36 cellular contexts compared by ENCODE assay signal in genomic region chr19:11247934-11248333, GRCh38. TPM values are rescaled to one million over a fixed set of nuclear protein-coding genes. Genes with fewer than 3 reads are reported as not detected.
DNase-seq lines count a peak whose midpoint lies in the region; ATAC-seq, FAIRE-seq and TF ChIP-seq lines count a peak whose summit lies in the region.
"Had no signal": no experiment of that assay in that cellular context is flagged by ENCODE, and none has a peak within 500 bp of the region (broad histone marks: within the 10 kb centered on the region; RNA-seq: fewer than 3 reads in every experiment).

No MANE protein-coding gene starts in this region.

- no peaks in the 10 kb centered on the region for H3K79me2 ChIP-seq in HepG2 (ENCODE audit: insufficient read depth, low read length)

- H3K9me3 Mint-ChIP-seq in naive thymus-derived CD4-positive, alpha-beta T cell = no peaks in the 10 kb centered on the region
- H3K9me3 Mint-ChIP-seq: activated CD8-positive, alpha-beta T cell treated with anti-CD3 and anti-CD28 coated beads for 36 hours; activated naive CD4-positive, alpha-beta T cell treated with anti-CD3 and anti-CD28 coated beads, Interleukin-2, amount 10 ng/mL, durations not matched to agents 7 days and 5 days; CD4-positive, alpha-beta memory T cell had no signal

- no peak overlapping the region for H2AFZ ChIP-seq in HepG2 (ENCODE audit: low read length)

- TF ChIP-seq CTCF in HepG2 (CRISPR knock-in tag; IDR thresholded peaks at IDR 0.05) (no peak), gastrocnemius medialis (IDR thresholded peaks at IDR 0.05 in 4 of 5, conservative IDR thresholded peaks at IDR 0.05 in 1 of 5) (no peak), vagina (IDR thresholded peaks at IDR 0.05) (no peak), coronary artery (IDR thresholded peaks at IDR 0.05) (no peak)

- BruUV-seq in HepG2 (replicated peaks; lab: Mats Ljungman, UMichigan) = no TSS peak

- H3K9me3 ChIP-seq in right cardiac atrium (ENCODE audit: control insufficient read depth, low read length) = no peaks in the 10 kb centered on the region
- no peaks in the 10 kb centered on the region for H3K9me3 ChIP-seq in HepG2 (ENCODE audit: low read length)
- no peaks in the 10 kb centered on the region for H3K9me3 ChIP-seq in gastrocnemius medialis
- no peaks in the 10 kb centered on the region for H3K9me3 ChIP-seq in vagina
- H3K9me3 ChIP-seq in naive thymus-derived CD4-positive, alpha-beta T cell (ENCODE audit: control insufficient read depth in 2 of 3, low read length in 3 of 3) = no peaks in the 10 kb centered on the region
- H3K9me3 ChIP-seq: HAP-1, thoracic aorta had no signal

- H3K4me1 Mint-ChIP-seq in naive thymus-derived CD4-positive, alpha-beta T cell = peaks cover 4 to 7% (median 5%) of the 10 kb centered on the region in 7 donors

- in situ Hi-C loops in HepG2 (cut with HindIII; ENCODE audit: extremely low pct_ligation_motif_present, low pct_unique_long_range_greater_than_20kb) = no loop called here
- in situ Hi-C loops in gastrocnemius medialis (cut with MboI; ENCODE audit: low sequenced_read_pairs in 4 of 4) = no loop called here

- no peak overlapping the region for H3K4me2 ChIP-seq in HepG2 (ENCODE audit: low read depth, low read length)
- H3K4me2 ChIP-seq: KMS-11 had no signal

- TF ChIP-seq POLR2A in HepG2 (IDR thresholded peaks at IDR 0.05; ENCODE audit: insufficient read depth in 1 of 2, low read depth in 2 of 2, low read length in 2 of 2) (no peak), gastrocnemius medialis (IDR thresholded peaks at IDR 0.05) (no peak), vagina (IDR thresholded peaks at IDR 0.05) (no peak)

- peaks cover 0 to 19% (median 6%) of the 10 kb centered on the region in 5 donors for H3K27me3 Mint-ChIP-seq in naive thymus-derived CD4-positive, alpha-beta T cell

- DNase-seq in right cardiac atrium (peak in 2 of 3 donors; percentile 37 to 64), cardiac septum (ENCODE audit: low spot score) (no peak), HepG2 (ENCODE audit: low spot score) (no peak), gastrocnemius medialis (no peak), vagina (ENCODE audit: extremely low spot score in 2 of 2) (no peak), coronary artery (ENCODE audit: low spot score) (no peak)
- no peak for DNase-seq in naive thymus-derived CD4-positive, alpha-beta T cell
- DNase-seq: activated CD4-positive, alpha-beta T cell treated with anti-CD3 and anti-CD28 coated beads for 1 hour; activated CD8-positive, alpha-beta T cell treated with anti-CD3 and anti-CD28 coated beads for 36 hours; activated naive CD4-positive, alpha-beta T cell treated with anti-CD3 and anti-CD28 coated beads, Interleukin-2, amount 10 ng/mL, durations not matched to agents 7 days and 5 days; amniotic stem cell; brain microvascular endothelial cell; CD4-positive, alpha-beta memory T cell; DND-41; effector CD4-positive, alpha-beta T cell; GF-D8; glutamatergic neuron; mesendoderm; MM.1S; NCI-H1417; NCI-H2081; NCI-H226; NCI-H69; PC-3; stimulated activated naive CD8-positive, alpha-beta T cell treated with anti-CD3 and anti-CD28 coated beads, Interleukin-15, Interleukin-2, amounts not matched to agents 100 U/mL and 50 U/mL, for 24 hours; T-helper 2 cell had no signal

- TF ChIP-seq RAD21 in HepG2 (CRISPR knock-in tag; IDR thresholded peaks at IDR 0.05) = no peak

- peaks cover 4% of the 10 kb centered on the region for H3K4me1 ChIP-seq in right cardiac atrium (ENCODE audit: control insufficient read depth, insufficient read depth, low read length)
- H3K4me1 ChIP-seq in HepG2 (ENCODE audit: insufficient read depth, low read length) = peaks cover 9% of the 10 kb centered on the region
- H3K4me1 ChIP-seq in gastrocnemius medialis = peaks cover 8 to 10% of the 10 kb centered on the region in 2 donors
- peaks cover 16% of the 10 kb centered on the region for H3K4me1 ChIP-seq in vagina
- H3K4me1 ChIP-seq in naive thymus-derived CD4-positive, alpha-beta T cell (ENCODE audit: control insufficient read depth in 2 of 2, insufficient read depth in 2 of 2, low read length in 2 of 2) = no peaks in the 10 kb centered on the region
- H3K4me1 ChIP-seq: HAP-1 had no signal

- H3K27ac Mint-ChIP-seq in naive thymus-derived CD4-positive, alpha-beta T cell = no peak overlapping the region
- H3K27ac Mint-ChIP-seq: activated CD8-positive, alpha-beta T cell treated with anti-CD3 and anti-CD28 coated beads for 36 hours; activated naive CD4-positive, alpha-beta T cell treated with anti-CD3 and anti-CD28 coated beads, Interleukin-2, amount 10 ng/mL, durations not matched to agents 7 days and 5 days; CD4-positive, alpha-beta memory T cell had no signal

- CTCF ChIA-PET in HepG2 (lab: Yijun Ruan, JAX; ENCODE audit: low intra/inter-chr PET ratio, low total read pairs) = no interaction called here
- CTCF ChIA-PET in naive thymus-derived CD4-positive, alpha-beta T cell (lab: Charles Lee) = no interaction called here

- no peak overlapping the region for H3K4me3 ChIP-seq in right cardiac atrium (ENCODE audit: low read length)
- no peak overlapping the region for H3K4me3 ChIP-seq in HepG2 (replicated peaks in 1 of 3; ENCODE audit: insufficient read depth in 1 of 3, low read depth in 2 of 3, low read length in 3 of 3)
- H3K4me3 ChIP-seq in gastrocnemius medialis = no peak overlapping the region
- H3K4me3 ChIP-seq in vagina = no peak overlapping the region
- H3K4me3 ChIP-seq in naive thymus-derived CD4-positive, alpha-beta T cell (ENCODE audit: low read length) = no peak overlapping the region
- no peak overlapping the region for H3K4me3 ChIP-seq in coronary artery
- H3K4me3 ChIP-seq: HAP-1, skin epidermis, thoracic aorta had no signal

- ATAC-seq in right cardiac atrium (peak in 1 of 2 donors; percentile 9), HepG2 (no peak), gastrocnemius medialis (no peak), GM18873 (IDR thresholded peaks at IDR 0.05; ENCODE audit: low FRiP score, unreplicated experiment) (no peak)
- no peak for ATAC-seq in naive thymus-derived CD4-positive, alpha-beta T cell
- ATAC-seq: activated CD8-positive, alpha-beta T cell treated with anti-CD3 and anti-CD28 coated beads for 36 hours; PC-3; SK-N-SH treated with all-trans-retinoic acid at 6 μM for 48 hours; stimulated activated naive CD8-positive, alpha-beta T cell treated with anti-CD3 and anti-CD28 coated beads, Interleukin-15, Interleukin-2, amounts not matched to agents 100 U/mL and 50 U/mL, for 24 hours had no signal

- no peak for FAIRE-seq in HepG2 (lab: Jason Lieb, UNC)
- FAIRE-seq: D721Med, keratinocyte had no signal

- intact Hi-C loops in right cardiac atrium (cut with DNase I) (loop anchor here in 1 of 4 donors (5.0 kb wide), 1 partner anchor 39 kb away; no protein-coding TSS in a partner anchor), cardiac septum (cut with DNase I) (no loop called here), HepG2 (cut with micrococcal nuclease; ENCODE audit: unreplicated experiment) (no loop called here), gastrocnemius medialis (cut with DNase I; ENCODE audit: low total_unique reads) (no loop called here), vagina (cut with DNase I) (no loop called here)
- intact Hi-C loops in naive thymus-derived CD4-positive, alpha-beta T cell (cut with micrococcal nuclease) = no loop called here

- POLR2A ChIA-PET in HepG2 (lab: Yijun Ruan, JAX) = no interaction called here
- POLR2A ChIA-PET in naive thymus-derived CD4-positive, alpha-beta T cell (lab: Charles Lee) = no interaction called here

- H3K27me3 ChIP-seq in right cardiac atrium (ENCODE audit: control insufficient read depth, insufficient read depth) = no peaks in the 10 kb centered on the region
- H3K27me3 ChIP-seq in HepG2 (ENCODE audit: control insufficient read depth in 1 of 2, insufficient read depth in 2 of 2, low read length in 2 of 2) = no peaks in the 10 kb centered on the region
- no peaks in the 10 kb centered on the region for H3K27me3 ChIP-seq in gastrocnemius medialis
- no peaks in the 10 kb centered on the region for H3K27me3 ChIP-seq in vagina
- no peaks in the 10 kb centered on the region for H3K27me3 ChIP-seq in naive thymus-derived CD4-positive, alpha-beta T cell (ENCODE audit: control insufficient read depth in 2 of 2, insufficient read depth in 2 of 2, low read length in 2 of 2)
- H3K27me3 ChIP-seq: brain microvascular endothelial cell had no signal

- H3K36me3 Mint-ChIP-seq in naive thymus-derived CD4-positive, alpha-beta T cell = no peaks in the 10 kb centered on the region
- H3K36me3 Mint-ChIP-seq: activated naive CD4-positive, alpha-beta T cell treated with anti-CD3 and anti-CD28 coated beads, Interleukin-2, amount 10 ng/mL, durations not matched to agents 7 days and 5 days; CD4-positive, alpha-beta memory T cell had no signal

- H3K9ac ChIP-seq in HepG2 (ENCODE audit: insufficient read depth, low read depth, low read length) = no peak overlapping the region
- H3K9ac ChIP-seq: KMS-11 had no signal

- 52% methylated on average over 14 of the region's 14 CpGs for WGBS in right cardiac atrium
- WGBS in HepG2 (ENCODE audit: low lambda C conversion rate) = 100% methylated on average over 12 of the region's 14 CpGs

- peak overlapping the region; percentile 46 for H3K27ac ChIP-seq in right cardiac atrium (ENCODE audit: low read length)
- H3K27ac ChIP-seq in HepG2 (ENCODE audit: extremely low read length, insufficient read depth, low read length) = no peak overlapping the region
- H3K27ac ChIP-seq in gastrocnemius medialis = peak overlapping the region; percentile 73 to 83 (median 80)
- H3K27ac ChIP-seq in vagina = peak overlapping the region; percentile 55
- H3K27ac ChIP-seq in naive thymus-derived CD4-positive, alpha-beta T cell (ENCODE audit: low read depth, low read length) = no peak overlapping the region
- H3K27ac ChIP-seq in coronary artery = peak overlapping the region in 1 of 2 donors; percentile 76
- H3K27ac ChIP-seq: brain microvascular endothelial cell, HL-60, KMS-11, thoracic aorta had no signal

- TF ChIP-seq EP300 in HepG2 (IDR thresholded peaks at IDR 0.05; ENCODE audit: low read depth in 2 of 2, low read length in 2 of 2) (no peak), HepG2 (CRISPR knock-in tag; IDR thresholded peaks at IDR 0.05; ENCODE audit: borderline replicate concordance) (no peak)

- no peak overlapping the region for H3K4me3 Mint-ChIP-seq in naive thymus-derived CD4-positive, alpha-beta T cell
- H3K4me3 Mint-ChIP-seq: activated CD8-positive, alpha-beta T cell treated with anti-CD3 and anti-CD28 coated beads for 36 hours; activated naive CD4-positive, alpha-beta T cell treated with anti-CD3 and anti-CD28 coated beads, Interleukin-2, amount 10 ng/mL, durations not matched to agents 7 days and 5 days; CD4-positive, alpha-beta memory T cell had no signal

- H3K36me3 ChIP-seq in HepG2 (replicated peaks in 1 of 2; ENCODE audit: control insufficient read depth in 1 of 2, insufficient read depth in 2 of 2, low read length in 2 of 2) (peaks cover 8 to 25% of the 10 kb centered on the region in 2 experiments; a peak in 4 of 5 replicates), gastrocnemius medialis (peaks cover 0 to 8% of the 10 kb centered on the region in 2 donors), vagina (peaks cover 0 to 47% of the 10 kb centered on the region in 2 donors)
- H3K36me3 ChIP-seq in naive thymus-derived CD4-positive, alpha-beta T cell (ENCODE audit: control insufficient read depth in 2 of 3, insufficient read depth in 3 of 3, low read length in 3 of 3) = no peaks in the 10 kb centered on the region

- no peaks in the 10 kb centered on the region for H4K20me1 ChIP-seq in HepG2 (ENCODE audit: insufficient read depth, low read length)

RNA-seq across cellular contexts. Expression of gene ANGPTL8, which starts 8.5 kb away (rescaled TPM):
- total RNA-seq in right cardiac atrium (under 1 TPM in 3 of 4 donors, not detected in 1; 0.47 to 0.84 (median 0.51) TPM), cardiac septum (not detected), HepG2 (2016; rRNA removed; fragmentation: Illumina TruSeq; extraction: Trizol) (9.8 and 27.3 TPM in 2 replicates), gastrocnemius medialis (under 1 TPM in 1 of 4 donors, not detected in 3; 0.47 TPM), vagina (not detected)
- polyA plus RNA-seq in right cardiac atrium (4.8 TPM), HepG2 (2011; rRNA removed) (243 and 436 TPM in 2 replicates)
- 8.5 and 9.2 TPM in 2 replicates for total RNA-seq in HepG2 (2016; cell fraction: cytosol; rRNA removed; fragmentation: Illumina TruSeq; extraction: Trizol; ENCODE audit: low read depth)
- 10.0 and 28.0 TPM in 2 replicates for total RNA-seq in HepG2 (2016; cell fraction: insoluble cytoplasmic fraction; rRNA removed; fragmentation: Illumina TruSeq; extraction: Trizol)
- total RNA-seq in HepG2 (2016; cell fraction: membrane; rRNA removed; fragmentation: Illumina TruSeq; extraction: Trizol) = 4.7 and 6.0 TPM in 2 replicates
- total RNA-seq in HepG2 (2016; cell fraction: nucleus; rRNA removed; fragmentation: Illumina TruSeq; extraction: Trizol) = 17.9 and 23.8 TPM in 2 replicates
- polyA plus RNA-seq in HepG2 (2011; cell fraction: cytosol; rRNA removed) = 348 and 360 TPM in 2 replicates
- polyA plus RNA-seq in HepG2 (2011; cell fraction: nucleus; rRNA removed) = 144 and 221 TPM in 2 replicates
- polyA plus RNA-seq in HepG2 (2012) = 51.8 and 140 TPM in 2 replicates
- 5.4 and 8.8 TPM in 2 replicates for polyA plus RNA-seq in HepG2 (2016; cell fraction: cytosol; fragmentation: Illumina TruSeq; extraction: Trizol; ENCODE audit: low read depth)
- polyA plus RNA-seq in HepG2 (2016; cell fraction: insoluble cytoplasmic fraction; fragmentation: Illumina TruSeq; extraction: Trizol; ENCODE audit: low read depth) = 8.3 and 9.3 TPM in 2 replicates
- 5.7 and 6.0 TPM in 2 replicates for polyA plus RNA-seq in HepG2 (2016; cell fraction: membrane; fragmentation: Illumina TruSeq; extraction: Trizol; ENCODE audit: low read depth)
- 33.3 and 34.8 TPM in 2 replicates for polyA plus RNA-seq in HepG2 (2016; cell fraction: nucleus; fragmentation: Illumina TruSeq; extraction: Trizol; ENCODE audit: insufficient read depth, low read depth)
- 46.9 TPM in 1 of 2 replicates, not detected in the other for polyA minus RNA-seq in HepG2 (2011; rRNA and poly(A)+ RNA removed; ENCODE audit: low replicate concordance)
- polyA minus RNA-seq in HepG2 (2011; cell fraction: cytosol; rRNA and poly(A)+ RNA removed) = 34.2 and 44.2 TPM in 2 replicates
- polyA minus RNA-seq in HepG2 (2011; cell fraction: nucleus; rRNA and poly(A)+ RNA removed) = 16.1 and 21.8 TPM in 2 replicates
- total RNA-seq in naive thymus-derived CD4-positive, alpha-beta T cell = not detected
- not detected for polyA plus RNA-seq in naive thymus-derived CD4-positive, alpha-beta T cell
- total RNA-seq: activated CD8-positive, alpha-beta T cell treated with anti-CD3 and anti-CD28 coated beads for 36 hours; CD4-positive, alpha-beta memory T cell; PC-3; pulmonary artery endothelial cell; thoracic aorta had no signal
- polyA plus RNA-seq: CD4-positive, alpha-beta memory T cell had no signal

RNA-seq across cellular contexts. Expression of gene DOCK6, which starts 14.4 kb away (rescaled TPM):
- total RNA-seq in right cardiac atrium (10 to 100 TPM; 35.0 to 68.5 (median 36.3) TPM), cardiac septum (50.5 TPM), HepG2 (2016; rRNA removed; fragmentation: Illumina TruSeq; extraction: Trizol) (4.1 and 5.4 TPM in 2 replicates), gastrocnemius medialis (1 to 10 TPM; 4.7 to 9.6 (median 5.8) TPM), vagina (65.8 TPM)
- polyA plus RNA-seq in right cardiac atrium (23.8 TPM), HepG2 (2011; rRNA removed) (38.1 and 46.6 TPM in 2 replicates)
- total RNA-seq in HepG2 (2016; cell fraction: cytosol; rRNA removed; fragmentation: Illumina TruSeq; extraction: Trizol; ENCODE audit: low read depth) = 4.1 and 5.4 TPM in 2 replicates
- total RNA-seq in HepG2 (2016; cell fraction: insoluble cytoplasmic fraction; rRNA removed; fragmentation: Illumina TruSeq; extraction: Trizol) = 3.1 and 3.4 TPM in 2 replicates
- 3.4 and 4.4 TPM in 2 replicates for total RNA-seq in HepG2 (2016; cell fraction: membrane; rRNA removed; fragmentation: Illumina TruSeq; extraction: Trizol)
- total RNA-seq in HepG2 (2016; cell fraction: nucleus; rRNA removed; fragmentation: Illumina TruSeq; extraction: Trizol) = 5.8 and 8.9 TPM in 2 replicates
- 15.5 and 23.3 TPM in 2 replicates for polyA plus RNA-seq in HepG2 (2011; cell fraction: cytosol; rRNA removed)
- 209 and 275 TPM in 2 replicates for polyA plus RNA-seq in HepG2 (2011; cell fraction: nucleus; rRNA removed)
- 28.7 and 32.5 TPM in 2 replicates for polyA plus RNA-seq in HepG2 (2012)
- 1.4 and 1.7 TPM in 2 replicates for polyA plus RNA-seq in HepG2 (2016; cell fraction: cytosol; fragmentation: Illumina TruSeq; extraction: Trizol; ENCODE audit: low read depth)
- 5.4 and 9.2 TPM in 2 replicates for polyA plus RNA-seq in HepG2 (2016; cell fraction: insoluble cytoplasmic fraction; fragmentation: Illumina TruSeq; extraction: Trizol; ENCODE audit: low read depth)
- 3.5 and 3.9 TPM in 2 replicates for polyA plus RNA-seq in HepG2 (2016; cell fraction: membrane; fragmentation: Illumina TruSeq; extraction: Trizol; ENCODE audit: low read depth)
- polyA plus RNA-seq in HepG2 (2016; cell fraction: nucleus; fragmentation: Illumina TruSeq; extraction: Trizol; ENCODE audit: insufficient read depth, low read depth) = 29.0 and 30.8 TPM in 2 replicates
- 8.5 and 93.0 TPM in 2 replicates for polyA minus RNA-seq in HepG2 (2011; rRNA and poly(A)+ RNA removed; ENCODE audit: low replicate concordance)
- 27.5 and 35.8 TPM in 2 replicates for polyA minus RNA-seq in HepG2 (2011; cell fraction: cytosol; rRNA and poly(A)+ RNA removed)
- polyA minus RNA-seq in HepG2 (2011; cell fraction: nucleus; rRNA and poly(A)+ RNA removed) = 45.7 and 50.6 TPM in 2 replicates
- 1 to 10 TPM in 2 of 5 experiments, under 1 TPM in 1, not detected in 2; 0.73 to 5.2 (median 1.5) TPM for total RNA-seq in naive thymus-derived CD4-positive, alpha-beta T cell
- polyA plus RNA-seq in naive thymus-derived CD4-positive, alpha-beta T cell = not detected
- polyA plus RNA-seq: CD4-positive, alpha-beta memory T cell had no signal

RNA-seq across cellular contexts. Expression of gene TSPAN16, which starts 48.0 kb away (rescaled TPM):
- total RNA-seq in right cardiac atrium (not detected), cardiac septum (not detected), HepG2 (2016; rRNA removed; fragmentation: Illumina TruSeq; extraction: Trizol) (not detected in 2 replicates), gastrocnemius medialis (not detected), vagina (not detected)
- polyA plus RNA-seq in right cardiac atrium (not detected), HepG2 (2011; rRNA removed) (not detected in 2 replicates)
- total RNA-seq in HepG2 (2016; cell fraction: cytosol; rRNA removed; fragmentation: Illumina TruSeq; extraction: Trizol; ENCODE audit: low read depth) = not detected in 2 replicates
- total RNA-seq in HepG2 (2016; cell fraction: insoluble cytoplasmic fraction; rRNA removed; fragmentation: Illumina TruSeq; extraction: Trizol) = not detected in 2 replicates
- total RNA-seq in HepG2 (2016; cell fraction: membrane; rRNA removed; fragmentation: Illumina TruSeq; extraction: Trizol) = not detected in 2 replicates
- total RNA-seq in HepG2 (2016; cell fraction: nucleus; rRNA removed; fragmentation: Illumina TruSeq; extraction: Trizol) = not detected in 2 replicates
- polyA plus RNA-seq in HepG2 (2011; cell fraction: cytosol; rRNA removed) = not detected in 2 replicates
- polyA plus RNA-seq in HepG2 (2011; cell fraction: nucleus; rRNA removed) = not detected in 2 replicates
- polyA plus RNA-seq in HepG2 (2012) = not detected in 2 replicates
- polyA plus RNA-seq in HepG2 (2016; cell fraction: cytosol; fragmentation: Illumina TruSeq; extraction: Trizol; ENCODE audit: low read depth) = not detected in 2 replicates
- polyA plus RNA-seq in HepG2 (2016; cell fraction: insoluble cytoplasmic fraction; fragmentation: Illumina TruSeq; extraction: Trizol; ENCODE audit: low read depth) = not detected in 2 replicates
- not detected in 2 replicates for polyA plus RNA-seq in HepG2 (2016; cell fraction: membrane; fragmentation: Illumina TruSeq; extraction: Trizol; ENCODE audit: low read depth)
- polyA plus RNA-seq in HepG2 (2016; cell fraction: nucleus; fragmentation: Illumina TruSeq; extraction: Trizol; ENCODE audit: insufficient read depth, low read depth) = not detected in 2 replicates
- not detected in 2 replicates for polyA minus RNA-seq in HepG2 (2011; rRNA and poly(A)+ RNA removed; ENCODE audit: low replicate concordance)
- not detected in 2 replicates for polyA minus RNA-seq in HepG2 (2011; cell fraction: cytosol; rRNA and poly(A)+ RNA removed)
- polyA minus RNA-seq in HepG2 (2011; cell fraction: nucleus; rRNA and poly(A)+ RNA removed) = not detected in 2 replicates
- total RNA-seq in naive thymus-derived CD4-positive, alpha-beta T cell = not detected
- polyA plus RNA-seq in naive thymus-derived CD4-positive, alpha-beta T cell = not detected
- total RNA-seq: activated CD8-positive, alpha-beta T cell treated with anti-CD3 and anti-CD28 coated beads for 36 hours; CD4-positive, alpha-beta memory T cell; PC-3; pulmonary artery endothelial cell; thoracic aorta had no signal
- polyA plus RNA-seq: CD4-positive, alpha-beta memory T cell; keratinocyte had no signal

RNA-seq across cellular contexts. Expression of gene KANK2, which starts 50.6 kb away (rescaled TPM):
- total RNA-seq in right cardiac atrium = 100 to 1,000 TPM; 244 to 324 (median 295) TPM
- polyA plus RNA-seq in right cardiac atrium = 259 TPM
- total RNA-seq in cardiac septum = 499 TPM
- total RNA-seq in HepG2 (2016; rRNA removed; fragmentation: Illumina TruSeq; extraction: Trizol) = 11.0 and 12.9 TPM in 2 replicates
- total RNA-seq in HepG2 (2016; cell fraction: cytosol; rRNA removed; fragmentation: Illumina TruSeq; extraction: Trizol; ENCODE audit: low read depth) = 1.5 TPM in 2 replicates
- 10.8 and 16.5 TPM in 2 replicates for total RNA-seq in HepG2 (2016; cell fraction: insoluble cytoplasmic fraction; rRNA removed; fragmentation: Illumina TruSeq; extraction: Trizol)
- total RNA-seq in HepG2 (2016; cell fraction: membrane; rRNA removed; fragmentation: Illumina TruSeq; extraction: Trizol) = 6.2 TPM in 2 replicates
- 12.8 and 13.5 TPM in 2 replicates for total RNA-seq in HepG2 (2016; cell fraction: nucleus; rRNA removed; fragmentation: Illumina TruSeq; extraction: Trizol)
- polyA plus RNA-seq in HepG2 (2011; rRNA removed) = 5.7 and 6.8 TPM in 2 replicates
- polyA plus RNA-seq in HepG2 (2011; cell fraction: cytosol; rRNA removed) = 4.3 and 5.1 TPM in 2 replicates
- polyA plus RNA-seq in HepG2 (2011; cell fraction: nucleus; rRNA removed) = 21.5 and 24.8 TPM in 2 replicates
- 7.1 and 11.3 TPM in 2 replicates for polyA plus RNA-seq in HepG2 (2012)
- 0.79 and 1.2 TPM in 2 replicates for polyA plus RNA-seq in HepG2 (2016; cell fraction: cytosol; fragmentation: Illumina TruSeq; extraction: Trizol; ENCODE audit: low read depth)
- 8.4 and 13.7 TPM in 2 replicates for polyA plus RNA-seq in HepG2 (2016; cell fraction: insoluble cytoplasmic fraction; fragmentation: Illumina TruSeq; extraction: Trizol; ENCODE audit: low read depth)
- polyA plus RNA-seq in HepG2 (2016; cell fraction: membrane; fragmentation: Illumina TruSeq; extraction: Trizol; ENCODE audit: low read depth) = 2.9 and 3.9 TPM in 2 replicates
- polyA plus RNA-seq in HepG2 (2016; cell fraction: nucleus; fragmentation: Illumina TruSeq; extraction: Trizol; ENCODE audit: insufficient read depth, low read depth) = 27.2 and 28.0 TPM in 2 replicates
- polyA minus RNA-seq in HepG2 (2011; rRNA and poly(A)+ RNA removed; ENCODE audit: low replicate concordance) = 25.5 and 78.0 TPM in 2 replicates
- 8.5 and 9.8 TPM in 2 replicates for polyA minus RNA-seq in HepG2 (2011; cell fraction: cytosol; rRNA and poly(A)+ RNA removed)
- polyA minus RNA-seq in HepG2 (2011; cell fraction: nucleus; rRNA and poly(A)+ RNA removed) = 5.2 and 9.0 TPM in 2 replicates
- total RNA-seq in gastrocnemius medialis = 100 to 1,000 TPM in 3 of 4 donors, 10 to 100 TPM in 1; 37.7 to 192 (median 149) TPM
- 486 TPM for total RNA-seq in vagina
- 1 to 10 TPM in 1 of 5 experiments, under 1 TPM in 4; 0.32 to 2.9 (median 0.53) TPM for total RNA-seq in naive thymus-derived CD4-positive, alpha-beta T cell
- not detected for polyA plus RNA-seq in naive thymus-derived CD4-positive, alpha-beta T cell

Comparison
In these comparisons a context has a peak if more than half of its experiments do, and no peak if none do; other contexts are left out.
1. DNase-seq: peak in right cardiac atrium (2 of 3); none in cardiac septum (single experiment), HepG2 (single experiment), gastrocnemius medialis (0 of 2), vagina (0 of 2), naive thymus-derived CD4-positive, alpha-beta T cell (0 of 9) and coronary artery (single experiment).
2. H3K27ac ChIP-seq: peak in right cardiac atrium (single experiment), gastrocnemius medialis (4 of 4) and vagina (single experiment); none in HepG2 (single experiment) and naive thymus-derived CD4-positive, alpha-beta T cell (single experiment).